29 cellular contexts compared by ENCODE assay signal in the genomic region with DNA sequence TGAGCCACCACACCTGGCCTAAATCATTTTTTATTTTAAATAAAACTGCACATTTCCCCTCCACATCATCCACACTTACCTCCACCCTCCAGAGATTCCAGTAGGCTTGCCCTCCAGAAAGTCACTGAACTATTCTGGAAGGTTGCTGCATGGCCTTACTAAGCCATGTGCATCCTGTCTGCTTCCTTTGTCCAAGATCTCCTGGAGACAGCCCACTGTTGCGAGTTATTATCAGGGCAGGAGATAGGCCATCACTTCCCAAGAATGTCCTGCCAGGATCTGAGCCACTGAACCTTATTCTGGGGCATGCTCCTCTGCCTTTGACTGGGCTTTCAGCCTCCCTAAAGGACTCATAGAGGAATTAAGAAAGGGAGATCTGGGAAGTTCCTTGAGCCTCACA. TPM values are rescaled to one million over a fixed set of nuclear protein-coding genes. Genes with fewer than 3 reads are reported as not detected.
"Had no signal": no experiment of that assay in that cellular context is flagged by ENCODE, and none has a peak within 500 bp of the region (broad histone marks: within the 10 kb centered on the region; RNA-seq: fewer than 3 reads in every experiment).

No MANE protein-coding gene starts in this region.

- H3K9me3 Mint-ChIP-seq: naive thymus-derived CD4-positive, alpha-beta T cell; natural killer cell; nephron; neural progenitor cell; stimulated activated effector memory CD8-positive, alpha-beta T cell treated with anti-CD3 and anti-CD28 coated beads, Interleukin-12 subunit alpha, Interleukin-12 subunit beta, amount 100 ng/mL, for 72 hours; stimulated activated naive CD8-positive, alpha-beta T cell treated with anti-CD3 and anti-CD28 coated beads, Interleukin-15, amount 100 ng/mL, for 72 hours; type B pancreatic cell had no signal

- H3K27ac Mint-ChIP-seq: naive thymus-derived CD4-positive, alpha-beta T cell; natural killer cell; nephron; neural progenitor cell; stimulated activated effector memory CD8-positive, alpha-beta T cell treated with anti-CD3 and anti-CD28 coated beads, Interleukin-12 subunit alpha, Interleukin-12 subunit beta, amount 100 ng/mL, for 72 hours; stimulated activated naive CD8-positive, alpha-beta T cell treated with anti-CD3 and anti-CD28 coated beads, Interleukin-15, amount 100 ng/mL, for 72 hours; type B pancreatic cell had no signal

- DNase-seq: naive thymus-derived CD4-positive, alpha-beta T cell; natural killer cell; nucleus accumbens; pancreas; psoas muscle; right cardiac atrium; right lobe of liver; sigmoid colon; small intestine; stimulated activated CD4-positive, alpha-beta T cell treated with anti-CD3 and anti-CD28 coated beads, Interleukin-15, amount 100 ng/mL, for 24 hours; stimulated activated CD4-positive, alpha-beta T cell treated with anti-CD3 and anti-CD28 coated beads, Interleukin-2, amount 100 ng/mL, for 24 hours; stimulated activated CD4-positive, alpha-beta T cell treated with anti-CD3 and anti-CD28 coated beads, Interleukin-2, amount 100 ng/mL, for 48 hours; stimulated activated CD4-positive, alpha-beta T cell treated with anti-CD3 and anti-CD28 coated beads, Interleukin-4, amount 100 ng/mL, for 24 hours; stimulated activated naive CD4-positive, alpha-beta T cell; stimulated activated naive CD8-positive, alpha-beta T cell treated with anti-CD3 and anti-CD28 coated beads, Interleukin-15, amount 100 ng/mL, for 72 hours; stimulated activated naive CD8-positive, alpha-beta T cell treated with anti-CD3 and anti-CD28 coated beads, Interleukin-15, Interleukin-2, amounts not matched to agents 100 U/mL and 50 U/mL, for 24 hours; substantia nigra; testis; tibial artery; transverse colon; upper lobe of right lung; uterus had no signal

- H3K36me3 ChIP-seq: neural progenitor cell, neutrophil, pancreas, sigmoid colon, suprapubic skin, tibial artery, uterus had no signal

- H3K27me3 ChIP-seq: neural progenitor cell, neutrophil, pancreas, right lobe of liver, sigmoid colon, suprapubic skin, testis, tibial artery, transverse colon, upper lobe of right lung, uterus had no signal

- H3K4me2 ChIP-seq: neural progenitor cell had no signal

- H3K4me3 ChIP-seq: neural progenitor cell, pancreas, psoas muscle, right lobe of liver, sigmoid colon, suprapubic skin, testis, tibial artery, transverse colon, upper lobe of right lung, uterus had no signal

- H3K27ac ChIP-seq: neural progenitor cell, neutrophil, pancreas, psoas muscle, right lobe of liver, sigmoid colon, suprapubic skin, testis, tibial artery, transverse colon, upper lobe of right lung, uterus had no signal

- H3K9ac ChIP-seq: neural progenitor cell had no signal

- ATAC-seq: naive thymus-derived CD4-positive, alpha-beta T cell; natural killer cell; pancreas; psoas muscle; stimulated activated effector memory CD8-positive, alpha-beta T cell treated with anti-CD3 and anti-CD28 coated beads, Interleukin-12 subunit alpha, Interleukin-12 subunit beta, amount 100 ng/mL, for 72 hours; stimulated activated naive CD8-positive, alpha-beta T cell treated with anti-CD3 and anti-CD28 coated beads, Interleukin-15, amount 100 ng/mL, for 72 hours; stimulated activated naive CD8-positive, alpha-beta T cell treated with anti-CD3 and anti-CD28 coated beads, Interleukin-15, Interleukin-2, amounts not matched to agents 100 U/mL and 50 U/mL, for 24 hours; upper lobe of right lung had no signal

- H3K36me3 Mint-ChIP-seq: naive thymus-derived CD4-positive, alpha-beta T cell; natural killer cell; neural progenitor cell; stimulated activated effector memory CD8-positive, alpha-beta T cell treated with anti-CD3 and anti-CD28 coated beads, Interleukin-12 subunit alpha, Interleukin-12 subunit beta, amount 100 ng/mL, for 72 hours; type B pancreatic cell had no signal

- H2AFZ ChIP-seq: neural progenitor cell had no signal

- H3K4me3 Mint-ChIP-seq: naive thymus-derived CD4-positive, alpha-beta T cell; natural killer cell; nephron; neural progenitor cell; stimulated activated effector memory CD8-positive, alpha-beta T cell treated with anti-CD3 and anti-CD28 coated beads, Interleukin-12 subunit alpha, Interleukin-12 subunit beta, amount 100 ng/mL, for 72 hours; stimulated activated naive CD8-positive, alpha-beta T cell treated with anti-CD3 and anti-CD28 coated beads, Interleukin-15, amount 100 ng/mL, for 72 hours; type B pancreatic cell had no signal

- H3K27me3 Mint-ChIP-seq: stimulated activated naive CD8-positive, alpha-beta T cell treated with anti-CD3 and anti-CD28 coated beads, Interleukin-15, amount 100 ng/mL, for 72 hours had no signal

- H3K4me1 ChIP-seq: neural progenitor cell, pancreas, psoas muscle, right lobe of liver, sigmoid colon, suprapubic skin, testis, tibial artery, transverse colon, upper lobe of right lung, uterus had no signal

- H3K4me1 Mint-ChIP-seq: natural killer cell; nephron; neural progenitor cell; stimulated activated effector memory CD8-positive, alpha-beta T cell treated with anti-CD3 and anti-CD28 coated beads, Interleukin-12 subunit alpha, Interleukin-12 subunit beta, amount 100 ng/mL, for 72 hours; stimulated activated naive CD8-positive, alpha-beta T cell treated with anti-CD3 and anti-CD28 coated beads, Interleukin-15, amount 100 ng/mL, for 72 hours had no signal

- FAIRE-seq: pancreas, small intestine had no signal

- H3K9me3 ChIP-seq: neutrophil, pancreas, psoas muscle, right lobe of liver, sigmoid colon, suprapubic skin, testis, tibial artery, transverse colon, upper lobe of right lung, uterus had no signal

RNA-seq across cellular contexts. Expression of gene CCDC68, which starts 26.8 kb away (rescaled TPM):
- total RNA-seq: naive thymus-derived CD4-positive, alpha-beta T cell; natural killer cell; osteocyte had no signal
